In the genomic region with DNA sequence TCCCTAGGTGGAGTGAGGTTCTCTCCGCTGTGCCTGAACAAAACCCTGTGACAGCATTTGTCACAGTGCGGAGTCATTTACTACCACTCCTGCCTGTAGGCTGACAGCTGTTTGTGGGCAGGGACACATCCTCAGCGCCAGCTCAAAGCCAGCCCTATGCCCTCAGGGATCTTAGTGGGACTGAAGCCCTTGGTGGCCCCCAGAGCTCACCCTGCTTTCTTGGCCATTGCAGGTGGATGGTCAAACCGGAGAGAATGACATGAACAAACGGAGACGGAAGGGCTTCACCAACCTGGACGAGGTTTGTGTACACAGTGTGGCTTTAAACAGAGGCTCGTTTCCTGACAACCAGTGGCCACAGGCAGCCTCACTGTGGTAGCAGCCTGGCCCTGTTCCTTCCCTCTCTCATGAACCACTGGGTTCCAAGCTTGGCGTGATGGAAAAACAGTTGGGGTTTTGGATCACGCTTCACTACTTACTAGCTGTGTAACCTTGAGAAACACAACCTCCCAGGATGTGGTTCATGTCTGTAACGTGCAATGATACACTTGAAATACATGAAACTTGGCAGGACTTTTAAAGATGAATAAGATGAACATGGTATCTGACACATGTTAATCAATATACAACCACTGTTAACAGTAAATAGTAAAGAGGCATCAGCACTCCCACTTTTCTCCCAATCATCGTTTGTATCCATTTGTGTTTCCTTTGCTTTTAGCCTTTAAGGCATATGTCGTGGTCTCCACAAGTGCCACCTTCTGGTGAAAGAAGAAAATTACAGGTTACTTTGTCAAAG, we compare ENCODE assay signal across 8 cellular contexts.
DNase-seq lines count a peak whose midpoint lies in the region; ATAC-seq and TF ChIP-seq lines count a peak whose summit lies in the region.

No MANE protein-coding gene starts in this region.

- peak; percentile 57 for ATAC-seq in GM18517 (IDR thresholded peaks at IDR 0.05; ENCODE audit: unreplicated experiment)
- peak; percentile 57 for ATAC-seq in HG03060 (IDR thresholded peaks at IDR 0.05; ENCODE audit: low read depth, unreplicated experiment)
- peak; percentile 86 for ATAC-seq in activated CD8-positive, alpha-beta memory T cell treated with anti-CD3 and anti-CD28 coated beads, Interleukin-2, amount 10 ng/mL, durations not matched to agents 7 days and 5 days
- peak; percentile 42 for ATAC-seq in esophagus mucosa
- ATAC-seq in natural killer cell treated with Interleukin-12 subunit alpha and Interleukin-12 subunit beta and Interleukin-15 and Interleukin-18, amount 100 ng/mL, for 72 hours: peak; percentile 84 to 94
- ATAC-seq in upper lobe of right lung: peak; percentile 51

- peaks cover 41% of the 10 kb centered on the region for H3K4me1 Mint-ChIP-seq in activated CD8-positive, alpha-beta memory T cell treated with anti-CD3 and anti-CD28 coated beads, Interleukin-2, amount 10 ng/mL, durations not matched to agents 7 days and 5 days
- H3K4me1 Mint-ChIP-seq in natural killer cell treated with Interleukin-12 subunit alpha and Interleukin-12 subunit beta and Interleukin-15 and Interleukin-18, amount 100 ng/mL, for 72 hours (ENCODE audit: low read depth in 2 of 2): peaks cover 25 to 31% of the 10 kb centered on the region in 2 donors

- H3K27ac Mint-ChIP-seq in activated CD8-positive, alpha-beta memory T cell treated with anti-CD3 and anti-CD28 coated beads, Interleukin-2, amount 10 ng/mL, durations not matched to agents 7 days and 5 days: peak overlapping the region; percentile 91
- peak overlapping the region; percentile 83 to 87 for H3K27ac Mint-ChIP-seq in natural killer cell treated with Interleukin-12 subunit alpha and Interleukin-12 subunit beta and Interleukin-15 and Interleukin-18, amount 100 ng/mL, for 72 hours

- peaks cover 57% of the 10 kb centered on the region for H3K36me3 Mint-ChIP-seq in activated CD8-positive, alpha-beta memory T cell treated with anti-CD3 and anti-CD28 coated beads, Interleukin-2, amount 10 ng/mL, durations not matched to agents 7 days and 5 days
- H3K36me3 Mint-ChIP-seq in natural killer cell treated with Interleukin-12 subunit alpha and Interleukin-12 subunit beta and Interleukin-15 and Interleukin-18, amount 100 ng/mL, for 72 hours: no peaks in the 10 kb centered on the region

- CTCF ChIA-PET in activated CD8-positive, alpha-beta memory T cell treated with anti-CD3 and anti-CD28 coated beads, Interleukin-2, amount 10 ng/mL, durations not matched to agents 7 days and 5 days (lab: Charles Lee): interaction anchor here (0.6 to 5.8 kb wide), 45 partner anchors 10 to 192 kb away, joined by 3 to 69 read pairs (median 6); a partner anchor contains a TSS

- H3K4me3 Mint-ChIP-seq in activated CD8-positive, alpha-beta memory T cell treated with anti-CD3 and anti-CD28 coated beads, Interleukin-2, amount 10 ng/mL, durations not matched to agents 7 days and 5 days: peak overlapping the region; percentile 31
- peak overlapping the region; percentile 71 for H3K4me3 Mint-ChIP-seq in natural killer cell treated with Interleukin-12 subunit alpha and Interleukin-12 subunit beta and Interleukin-15 and Interleukin-18, amount 100 ng/mL, for 72 hours

- intact Hi-C loops in upper lobe of right lung (cut with DNase I): no loop called here

- DNase-seq in NCI-H446 (lab: John Stamatoyannopoulos, UW) (peak; percentile 48 to 72), upper lobe of right lung (no peak)
- peak; percentile 89 for DNase-seq in activated CD8-positive, alpha-beta memory T cell treated with anti-CD3 and anti-CD28 coated beads, Interleukin-2, amount 10 ng/mL, durations not matched to agents 7 days and 5 days
- DNase-seq in natural killer cell treated with Interleukin-12 subunit alpha and Interleukin-12 subunit beta and Interleukin-15 and Interleukin-18, amount 100 ng/mL, for 72 hours (ENCODE audit: low spot score): peak; percentile 67

- peaks cover 0 to 18% (median 0%) of the 10 kb centered on the region in 11 experiments; a peak in 2 of 22 replicates for H3K36me3 ChIP-seq in BLaER1 treated with 17β-estradiol and CSF1 and Interleukin-3, amounts not matched to agents 10 nM and 100 nM
- peaks cover 16% of the 10 kb centered on the region for H3K36me3 ChIP-seq in upper lobe of right lung

- H3K27ac ChIP-seq in BLaER1 treated with 17β-estradiol and CSF1 and Interleukin-3, amounts not matched to agents 10 nM and 100 nM: peak overlapping the region; percentile 11 to 84 (median 71); a peak in 21 of 22 replicates
- H3K27ac ChIP-seq in upper lobe of right lung: peak overlapping the region; percentile 45

- H3K9me3 Mint-ChIP-seq in activated CD8-positive, alpha-beta memory T cell treated with anti-CD3 and anti-CD28 coated beads, Interleukin-2, amount 10 ng/mL, durations not matched to agents 7 days and 5 days (ENCODE audit: low read depth): no peaks in the 10 kb centered on the region
- no peaks in the 10 kb centered on the region for H3K9me3 Mint-ChIP-seq in natural killer cell treated with Interleukin-12 subunit alpha and Interleukin-12 subunit beta and Interleukin-15 and Interleukin-18, amount 100 ng/mL, for 72 hours

- H4K20me1 ChIP-seq in BLaER1 treated with 17β-estradiol and CSF1 and Interleukin-3, amounts not matched to agents 10 nM and 100 nM: no peaks in the 10 kb centered on the region

- peaks cover 39 to 62% (median 54%) of the 10 kb centered on the region in 10 experiments for H3K4me1 ChIP-seq in BLaER1 treated with 17β-estradiol and CSF1 and Interleukin-3, amounts not matched to agents 10 nM and 100 nM
- H3K4me1 ChIP-seq in upper lobe of right lung: peaks cover 20% of the 10 kb centered on the region

- peak; percentile 79 for TF ChIP-seq CTCF in upper lobe of right lung (IDR thresholded peaks at IDR 0.05)

- H3K27me3 Mint-ChIP-seq in activated CD8-positive, alpha-beta memory T cell treated with anti-CD3 and anti-CD28 coated beads, Interleukin-2, amount 10 ng/mL, durations not matched to agents 7 days and 5 days: no peaks in the 10 kb centered on the region
- no peaks in the 10 kb centered on the region for H3K27me3 Mint-ChIP-seq in natural killer cell treated with Interleukin-12 subunit alpha and Interleukin-12 subunit beta and Interleukin-15 and Interleukin-18, amount 100 ng/mL, for 72 hours

- peak overlapping the region; percentile 25 to 73 (median 57); a peak in 21 of 22 replicates for H3K9ac ChIP-seq in BLaER1 treated with 17β-estradiol and CSF1 and Interleukin-3, amounts not matched to agents 10 nM and 100 nM

- no peaks in the 10 kb centered on the region for H3K9me3 ChIP-seq in BLaER1 treated with 17β-estradiol and CSF1 and Interleukin-3, amounts not matched to agents 10 nM and 100 nM (replicated peaks in 1 of 11)
- H3K9me3 ChIP-seq in upper lobe of right lung: no peaks in the 10 kb centered on the region

- peak overlapping the region; percentile 62 to 87 (median 79) for H3K4me2 ChIP-seq in BLaER1 treated with 17β-estradiol and CSF1 and Interleukin-3, amounts not matched to agents 10 nM and 100 nM

- H3K27me3 ChIP-seq in BLaER1 treated with 17β-estradiol and CSF1 and Interleukin-3, amounts not matched to agents 10 nM and 100 nM: no peaks in the 10 kb centered on the region
- no peaks in the 10 kb centered on the region for H3K27me3 ChIP-seq in upper lobe of right lung

- H3K4me3 ChIP-seq in BLaER1 treated with 17β-estradiol and CSF1 and Interleukin-3, amounts not matched to agents 10 nM and 100 nM: peak overlapping the region in 2 of 10 experiments; percentile 22 to 29; a peak in 1 of 20 replicates
- no peak overlapping the region for H3K4me3 ChIP-seq in upper lobe of right lung
